In genomic region chr1:17407786-17408514, GRCh38 we compare ENCODE assay signal across 16 cellular contexts. TPM values are rescaled to one million over a fixed set of nuclear protein-coding genes. Genes with fewer than 3 reads are reported as not detected.
"Had no signal": no experiment of that assay in that cellular context is flagged by ENCODE, and none has a peak within 500 bp of the region (broad histone marks: within the 10 kb centered on the region; RNA-seq: fewer than 3 reads in every experiment).

No MANE protein-coding gene starts in this region.

RNA-seq across cellular contexts. Expression of gene PADI6, which starts 36.0 kb away (rescaled TPM):
- total RNA-seq: esophagus muscularis mucosa; fibroblast of villous mesenchyme; gastrocnemius medialis; heart right ventricle; liver; lung microvascular endothelial cell; mesenteric fat pad; mononuclear cell; naive thymus-derived CD4-positive, alpha-beta T cell; posterior vena cava; right cardiac atrium; suprapubic skin; thyroid gland; upper lobe of left lung had no signal
- polyA plus RNA-seq: heart right ventricle; liver; naive thymus-derived CD4-positive, alpha-beta T cell; neural cell; right cardiac atrium; small intestine had no signal
